Comparison of ENCODE assay signal across 15 cellular contexts in genomic region chr2:15628899-15629855, GRCh38. TPM values are rescaled to one million over a fixed set of nuclear protein-coding genes. Genes with fewer than 3 reads are reported as not detected.
DNase-seq lines count a peak whose midpoint lies in the region; ATAC-seq and FAIRE-seq lines count a peak whose summit lies in the region.
"Had no signal": no experiment of that assay in that cellular context is flagged by ENCODE, and none has a peak within 500 bp of the region (broad histone marks: within the 10 kb centered on the region; RNA-seq: fewer than 3 reads in every experiment).

No MANE protein-coding gene starts in this region.

- H3K27me3 Mint-ChIP-seq in activated naive CD4-positive, alpha-beta T cell treated with anti-CD3 and anti-CD28 coated beads, Interleukin-2, amount 50 U/mL, for 24 hours = no peaks in the 10 kb centered on the region
- no peaks in the 10 kb centered on the region for H3K27me3 Mint-ChIP-seq in activated naive CD4-positive, alpha-beta T cell treated with anti-CD3 and anti-CD28 coated beads for 36 hours (ENCODE audit: low read depth)
- H3K27me3 Mint-ChIP-seq in activated T-helper 17 cell treated with anti-CD3 and anti-CD28 coated beads, Interleukin-2, amount 50 U/mL, for 72 hours = no peaks in the 10 kb centered on the region
- H3K27me3 Mint-ChIP-seq: CD4-positive, alpha-beta memory T cell had no signal

- no peak for ATAC-seq in activated T-helper 17 cell treated with anti-CD3 and anti-CD28 coated beads, Interleukin-2, amount 50 U/mL, for 72 hours (replicated peaks)
- no peak for ATAC-seq in GM18502 (IDR thresholded peaks at IDR 0.05; ENCODE audit: poor library complexity, unreplicated experiment)

- peak overlapping the region; percentile 51 for H3K27ac Mint-ChIP-seq in activated naive CD4-positive, alpha-beta T cell treated with anti-CD3 and anti-CD28 coated beads, Interleukin-2, amount 50 U/mL, for 24 hours
- no peak overlapping the region for H3K27ac Mint-ChIP-seq in activated naive CD4-positive, alpha-beta T cell treated with anti-CD3 and anti-CD28 coated beads for 36 hours
- H3K27ac Mint-ChIP-seq in activated T-helper 17 cell treated with anti-CD3 and anti-CD28 coated beads, Interleukin-2, amount 50 U/mL, for 72 hours = peak overlapping the region; percentile 13
- H3K27ac Mint-ChIP-seq: CD14-positive monocyte, H9 had no signal

- peak; percentile 84 for FAIRE-seq in islet of Langerhans (lab: Jason Lieb, UNC)
- FAIRE-seq: HTR-8/SVneo had no signal

- no peaks in the 10 kb centered on the region for H3K9me3 Mint-ChIP-seq in activated naive CD4-positive, alpha-beta T cell treated with anti-CD3 and anti-CD28 coated beads, Interleukin-2, amount 50 U/mL, for 24 hours
- no peaks in the 10 kb centered on the region for H3K9me3 Mint-ChIP-seq in activated naive CD4-positive, alpha-beta T cell treated with anti-CD3 and anti-CD28 coated beads for 36 hours
- no peaks in the 10 kb centered on the region for H3K9me3 Mint-ChIP-seq in activated T-helper 17 cell treated with anti-CD3 and anti-CD28 coated beads, Interleukin-2, amount 50 U/mL, for 72 hours
- H3K9me3 Mint-ChIP-seq: CD14-positive monocyte; CD4-positive, alpha-beta memory T cell; H9 had no signal

- H3K4me3 Mint-ChIP-seq in activated naive CD4-positive, alpha-beta T cell treated with anti-CD3 and anti-CD28 coated beads, Interleukin-2, amount 50 U/mL, for 24 hours = no peak overlapping the region
- no peak overlapping the region for H3K4me3 Mint-ChIP-seq in activated naive CD4-positive, alpha-beta T cell treated with anti-CD3 and anti-CD28 coated beads for 36 hours
- H3K4me3 Mint-ChIP-seq in activated T-helper 17 cell treated with anti-CD3 and anti-CD28 coated beads, Interleukin-2, amount 50 U/mL, for 72 hours = no peak overlapping the region
- H3K4me3 Mint-ChIP-seq: CD14-positive monocyte; CD4-positive, alpha-beta memory T cell; H9 had no signal

- DNase-seq in activated naive CD4-positive, alpha-beta T cell treated with anti-CD3 and anti-CD28 coated beads for 36 hours = no peak
- DNase-seq in cerebellar nuclear complex (lab: John Stamatoyannopoulos, UW) (no peak), islet precursor cell (no peak)
- DNase-seq: 8988T; CD4-positive, alpha-beta memory T cell; DMS79 treated with DMSO at 0.1 percent for 48 hours; GF-D8; GOT3; H9 had no signal

- CTCF ChIA-PET in activated naive CD4-positive, alpha-beta T cell treated with anti-CD3 and anti-CD28 coated beads for 36 hours (lab: Charles Lee) = no interaction called here

- H3K4me1 Mint-ChIP-seq in activated naive CD4-positive, alpha-beta T cell treated with anti-CD3 and anti-CD28 coated beads, Interleukin-2, amount 50 U/mL, for 24 hours = no peaks in the 10 kb centered on the region
- peaks cover 9% of the 10 kb centered on the region for H3K4me1 Mint-ChIP-seq in activated naive CD4-positive, alpha-beta T cell treated with anti-CD3 and anti-CD28 coated beads for 36 hours (ENCODE audit: low read depth)
- H3K4me1 Mint-ChIP-seq in activated T-helper 17 cell treated with anti-CD3 and anti-CD28 coated beads, Interleukin-2, amount 50 U/mL, for 72 hours = no peaks in the 10 kb centered on the region
- H3K4me1 Mint-ChIP-seq: CD14-positive monocyte, H9 had no signal

- H3K36me3 Mint-ChIP-seq in activated naive CD4-positive, alpha-beta T cell treated with anti-CD3 and anti-CD28 coated beads, Interleukin-2, amount 50 U/mL, for 24 hours = peaks cover 18% of the 10 kb centered on the region
- peaks cover 43% of the 10 kb centered on the region for H3K36me3 Mint-ChIP-seq in activated naive CD4-positive, alpha-beta T cell treated with anti-CD3 and anti-CD28 coated beads for 36 hours (ENCODE audit: low read depth)
- H3K36me3 Mint-ChIP-seq in activated T-helper 17 cell treated with anti-CD3 and anti-CD28 coated beads, Interleukin-2, amount 50 U/mL, for 72 hours (ENCODE audit: low read depth) = peaks cover 100% of the 10 kb centered on the region

- intact Hi-C loops in activated naive CD4-positive, alpha-beta T cell treated with anti-CD3 and anti-CD28 coated beads for 36 hours (cut with micrococcal nuclease) = no loop called here

RNA-seq across cellular contexts. Expression of gene DDX1, which starts 37.5 kb away (rescaled TPM):
- total RNA-seq in activated naive CD4-positive, alpha-beta T cell treated with anti-CD3 and anti-CD28 coated beads for 36 hours = 10 to 100 TPM; 61.7 to 64.1 TPM
- total RNA-seq in activated T-helper 17 cell treated with anti-CD3 and anti-CD28 coated beads, Interleukin-2, amount 50 U/mL, for 72 hours = 10 to 100 TPM; 41.1 to 95.2 TPM
